Comparison of ENCODE assay signal across 18 cellular contexts in the genomic region with DNA sequence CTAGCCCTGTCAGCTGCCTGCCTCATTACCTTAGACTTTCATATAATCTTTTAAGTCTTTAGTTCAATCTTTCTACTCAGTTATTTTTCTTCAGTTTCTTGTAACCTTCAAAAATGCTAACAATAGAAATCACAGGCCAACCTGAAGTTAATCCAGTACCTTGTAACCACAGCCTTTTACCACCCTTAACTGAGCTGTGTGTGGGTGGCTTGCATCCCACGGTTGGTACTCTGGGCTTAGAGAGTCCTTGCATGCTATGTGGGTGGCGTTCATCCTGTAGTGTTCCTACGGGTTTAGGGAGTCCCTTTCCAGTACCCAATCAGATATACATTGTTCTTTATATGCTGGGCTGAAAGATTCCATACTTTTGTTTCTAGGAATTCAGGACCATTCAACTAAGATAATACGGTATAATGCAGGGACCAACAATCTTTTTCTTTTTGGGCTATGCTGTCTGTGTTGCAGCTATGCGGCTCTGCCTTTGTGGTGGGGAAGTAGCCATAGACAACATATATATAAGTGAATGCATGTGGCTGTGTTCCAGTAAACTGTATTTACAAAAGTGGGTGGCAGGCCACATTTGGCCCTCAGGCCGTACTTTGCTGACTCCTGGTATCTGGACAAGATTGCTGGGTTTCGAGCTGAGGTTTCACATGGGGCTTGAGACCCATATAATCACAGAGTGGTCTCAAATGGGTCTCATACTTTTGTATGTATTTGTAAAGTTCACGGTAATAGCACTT.
"Had no signal": no experiment of that assay in that cellular context is flagged by ENCODE, and none has a peak within 500 bp of the region (broad histone marks: within the 10 kb centered on the region; RNA-seq: fewer than 3 reads in every experiment).

No MANE protein-coding gene starts in this region.

- H3K27ac ChIP-seq: esophagus muscularis mucosa, gastroesophageal sphincter, heart right ventricle, left ventricle myocardium inferior, tibial nerve had no signal

- H3K27me3 Mint-ChIP-seq: activated CD4-positive, alpha-beta T cell treated with anti-CD3 and anti-CD28 coated beads for 36 hours; activated naive CD8-positive, alpha-beta T cell; dendritic cell treated with granulocyte-macrophage colony-stimulating factor and Interleukin-4, amounts not matched to agents 40 ng/mL and 50 ng/mL, for 4 days; progenitor cell of endocrine pancreas had no signal

- H3K4me1 Mint-ChIP-seq: activated CD4-positive, alpha-beta T cell treated with anti-CD3 and anti-CD28 coated beads for 36 hours; WTC11 had no signal

- H3K4me1 ChIP-seq: gastroesophageal sphincter, tibial nerve had no signal

- DNase-seq: activated CD4-positive, alpha-beta T cell treated with anti-CD3 and anti-CD28 coated beads for 36 hours; activated CD4-positive, alpha-beta T cell treated with anti-CD3 and anti-CD28 coated beads, Interleukin-2, amount 50 U/mL, for 48 hours; effector CD8-positive, alpha-beta T cell; heart right ventricle; kidney glomerular epithelial cell; left ventricle myocardium inferior; right cardiac atrium; stimulated activated CD4-positive, alpha-beta T cell treated with anti-CD3 and anti-CD28 coated beads, Interleukin-2, amount 100 ng/mL, for 24 hours; stimulated activated naive CD8-positive, alpha-beta T cell treated with anti-CD3 and anti-CD28 coated beads, Interleukin-15, Interleukin-2, amounts not matched to agents 100 U/mL and 50 U/mL, for 24 hours; substantia nigra had no signal

- H3K36me3 ChIP-seq: esophagus muscularis mucosa, gastroesophageal sphincter, heart right ventricle, left ventricle myocardium inferior, tibial nerve had no signal

- H3K27me3 ChIP-seq: esophagus muscularis mucosa, gastroesophageal sphincter, heart right ventricle, tibial nerve had no signal

- H3K4me3 Mint-ChIP-seq: activated CD4-positive, alpha-beta T cell treated with anti-CD3 and anti-CD28 coated beads for 36 hours; activated naive CD8-positive, alpha-beta T cell; activated T-helper 1 cell treated with anti-CD3 and anti-CD28 coated beads, Interleukin-12 subunit alpha, Interleukin-12 subunit beta, Interleukin-2, Interleukin-4 antibody, amounts not matched to agents 30 ng/mL and 10 ng/mL and 1 ng/mL, durations not matched to agents 14 hours and 24 hours and 36 hours; dendritic cell treated with granulocyte-macrophage colony-stimulating factor and Interleukin-4, amounts not matched to agents 40 ng/mL and 50 ng/mL, for 4 days; WTC11 had no signal

- ATAC-seq: activated CD4-positive, alpha-beta T cell treated with anti-CD3 and anti-CD28 coated beads for 36 hours; gastroesophageal sphincter; heart right ventricle; right cardiac atrium; stimulated activated naive CD8-positive, alpha-beta T cell treated with anti-CD3 and anti-CD28 coated beads, Interleukin-15, Interleukin-2, amounts not matched to agents 100 U/mL and 50 U/mL, for 24 hours; WTC11 had no signal

- H3K36me3 Mint-ChIP-seq: WTC11 had no signal

- H3K9me3 Mint-ChIP-seq: activated T-helper 1 cell treated with anti-CD3 and anti-CD28 coated beads, Interleukin-12 subunit alpha, Interleukin-12 subunit beta, Interleukin-2, Interleukin-4 antibody, amounts not matched to agents 30 ng/mL and 10 ng/mL and 1 ng/mL, durations not matched to agents 14 hours and 24 hours and 36 hours; dendritic cell treated with granulocyte-macrophage colony-stimulating factor and Interleukin-4, amounts not matched to agents 40 ng/mL and 50 ng/mL, for 4 days had no signal

- H3K4me3 ChIP-seq: esophagus muscularis mucosa, gastroesophageal sphincter, heart right ventricle, left ventricle myocardium inferior, tibial nerve had no signal

- H3K27ac Mint-ChIP-seq: activated CD4-positive, alpha-beta T cell treated with anti-CD3 and anti-CD28 coated beads for 36 hours; activated naive CD8-positive, alpha-beta T cell; activated T-helper 1 cell treated with anti-CD3 and anti-CD28 coated beads, Interleukin-12 subunit alpha, Interleukin-12 subunit beta, Interleukin-2, Interleukin-4 antibody, amounts not matched to agents 30 ng/mL and 10 ng/mL and 1 ng/mL, durations not matched to agents 14 hours and 24 hours and 36 hours; dendritic cell treated with granulocyte-macrophage colony-stimulating factor and Interleukin-4, amounts not matched to agents 40 ng/mL and 50 ng/mL, for 4 days; progenitor cell of endocrine pancreas; WTC11 had no signal
